ENCODE assay signal across 1 cellular context in genomic region chr2:48080534-48081316, GRCh38.
TF ChIP-seq lines count a peak whose summit lies in the region.

No MANE protein-coding gene starts in this region.

TF ChIP-seq in WTC11, 78 proteins besides CTCF, POLR2A, EP300 and RAD21 (continued from another document):
- TF ChIP-seq PRDM15 (CRISPR knock-in tag; IDR thresholded peaks at IDR 0.05) (no peak), MAX (CRISPR knock-in tag; IDR thresholded peaks at IDR 0.05) (no peak), E2F4 (CRISPR knock-in tag; IDR thresholded peaks at IDR 0.05; ENCODE audit: borderline replicate concordance, low read depth) (no peak), ZBTB21 (CRISPR knock-in tag; IDR thresholded peaks at IDR 0.05; ENCODE audit: borderline replicate concordance) (no peak), KAT7 (CRISPR knock-in tag; IDR thresholded peaks at IDR 0.05; ENCODE audit: borderline replicate concordance) (no peak), NR1H2 (CRISPR knock-in tag; IDR thresholded peaks at IDR 0.05) (no peak), FOXJ3 (CRISPR knock-in tag; IDR thresholded peaks at IDR 0.05; ENCODE audit: borderline replicate concordance) (no peak)
